In the genomic region with DNA sequence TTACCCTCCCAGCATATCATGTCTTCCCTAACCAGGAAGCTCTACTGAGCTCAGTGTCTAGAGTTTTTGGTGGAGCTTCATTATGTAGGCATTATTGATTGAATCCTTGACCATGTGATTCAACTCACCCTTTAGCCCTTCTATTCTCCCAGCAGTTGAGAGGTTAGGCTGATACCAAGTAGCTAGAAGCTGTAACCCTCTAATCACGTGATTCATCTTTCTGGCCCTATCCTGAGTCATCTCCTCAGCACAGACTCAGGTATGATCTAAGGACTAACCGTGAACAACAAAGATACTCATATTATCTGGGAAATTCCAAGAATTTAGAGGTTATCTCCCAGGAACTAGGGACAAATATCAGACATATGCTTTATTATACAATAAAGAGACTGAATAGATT, we compare ENCODE assay signal across 30 cellular contexts.
"Had no signal": no experiment of that assay in that cellular context is flagged by ENCODE, and none has a peak within 500 bp of the region (broad histone marks: within the 10 kb centered on the region; RNA-seq: fewer than 3 reads in every experiment).

No MANE protein-coding gene starts in this region.

- H3K4me3 ChIP-seq: adrenal gland, body of pancreas, cardiac muscle cell, colonic mucosa, esophagus muscularis mucosa, gastroesophageal sphincter, heart right ventricle had no signal

- ATAC-seq: activated CD4-positive, alpha-beta T cell treated with anti-CD3 and anti-CD28 coated beads for 36 hours; activated CD8-positive, alpha-beta memory T cell treated with anti-CD3 and anti-CD28 coated beads, Interleukin-2, amount 10 ng/mL, durations not matched to agents 7 days and 5 days; activated CD8-positive, alpha-beta T cell treated with anti-CD3 and anti-CD28 coated beads, Interleukin-2, amount 10 ng/mL, durations not matched to agents 7 days and 5 days; activated naive CD8-positive, alpha-beta T cell treated with anti-CD3 and anti-CD28 coated beads, Interleukin-2, amount 50 U/mL, for 24 hours; body of pancreas; gastroesophageal sphincter; heart right ventricle had no signal

- H3K4me1 ChIP-seq: adrenal gland, body of pancreas, colonic mucosa, esophagus muscularis mucosa, gastroesophageal sphincter, heart right ventricle had no signal

- H3K27ac ChIP-seq: adrenal gland, body of pancreas, cardiac muscle cell, colonic mucosa, esophagus muscularis mucosa, gastroesophageal sphincter, heart right ventricle had no signal

- H3K9me3 ChIP-seq: adrenal gland, body of pancreas, colonic mucosa, gastroesophageal sphincter, heart right ventricle had no signal

- DNase-seq: activated CD4-positive, alpha-beta memory T cell treated with anti-CD3 and anti-CD28 coated beads for 36 hours; activated CD4-positive, alpha-beta T cell treated with anti-CD3 and anti-CD28 coated beads for 36 hours; activated CD4-positive, alpha-beta T cell treated with anti-CD3 and anti-CD28 coated beads, Interleukin-2, amount 10 ng/mL, durations not matched to agents 24 days and 14 days; activated CD4-positive, CD25-positive, alpha-beta regulatory T cell; activated CD4-positive, CD25-positive, alpha-beta regulatory T cell treated with anti-CD3 and anti-CD28 coated beads, Interleukin-2, amount 50 U/mL, for 72 hours; activated CD8-positive, alpha-beta memory T cell treated with anti-CD3 and anti-CD28 coated beads, Interleukin-2, amount 10 ng/mL, durations not matched to agents 7 days and 5 days; activated CD8-positive, alpha-beta memory T cell treated with anti-CD3 and anti-CD28 coated beads, Interleukin-2, amount 50 U/mL, for 4 hours; activated CD8-positive, alpha-beta T cell treated with anti-CD3 and anti-CD28 coated beads, Interleukin-2, amount 10 ng/mL, durations not matched to agents 7 days and 5 days; activated effector memory CD4-positive, alpha-beta T cell treated with anti-CD3 and anti-CD28 coated beads, Interleukin-2, amount 50 U/mL, for 16 hours; activated naive CD4-positive, alpha-beta T cell treated with anti-CD3 and anti-CD28 coated beads for 36 hours; activated naive CD8-positive, alpha-beta T cell treated with anti-CD3 and anti-CD28 coated beads for 36 hours; activated naive CD8-positive, alpha-beta T cell treated with anti-CD3 and anti-CD28 coated beads, Interleukin-2, amount 50 U/mL, for 24 hours; activated T-cell treated with anti-CD3 and anti-CD28 coated beads, Interleukin-2, amount 50 U/mL, for 1 hour; activated T-cell treated with anti-CD3 and anti-CD28 coated beads, Interleukin-2, amount 50 U/mL, for 48 hours; adrenal gland; amygdala; aorta; body of pancreas; central memory CD4-positive, alpha-beta T cell; cerebellar nuclear complex; colonic mucosa; effector memory CD4-positive, alpha-beta T cell; endodermal cell; erythroblast; foreskin melanocyte; heart right ventricle; T-helper 2 cell had no signal

- H3K36me3 ChIP-seq: adrenal gland, cardiac muscle cell, colonic mucosa, esophagus muscularis mucosa, gastroesophageal sphincter, heart right ventricle had no signal

- H3K27me3 ChIP-seq: adrenal gland, body of pancreas, cardiac muscle cell, colonic mucosa, gastroesophageal sphincter, heart right ventricle had no signal
